In genomic region chr6:96520851-96521115, GRCh38 we compare ENCODE assay signal across 8 cellular contexts. TPM values are rescaled to one million over a fixed set of nuclear protein-coding genes. Genes with fewer than 3 reads are reported as not detected.
DNase-seq lines count a peak whose midpoint lies in the region; ATAC-seq and TF ChIP-seq lines count a peak whose summit lies in the region.

No MANE protein-coding gene starts in this region.

- no peaks in the 10 kb centered on the region for H3K9me3 Mint-ChIP-seq in activated T-cell treated with anti-CD3 and anti-CD28 coated beads, Interleukin-2, amount 50 U/mL, for 4 hours
- no peaks in the 10 kb centered on the region for H3K9me3 Mint-ChIP-seq in activated naive CD8-positive, alpha-beta T cell (ENCODE audit: low read depth)

- peak overlapping the region; percentile 34 for H3K27ac Mint-ChIP-seq in activated naive CD8-positive, alpha-beta T cell

- H3K4me3 ChIP-seq in kidney epithelial cell (ENCODE audit: low read depth, low read length) (peak overlapping the region; percentile 96), tibial nerve (peak overlapping the region; percentile 61 to 94 (median 88))

- H3K9me3 ChIP-seq in tibial nerve = no peaks in the 10 kb centered on the region

- peak overlapping the region; percentile 100 for H3K4me3 Mint-ChIP-seq in activated T-cell treated with anti-CD3 and anti-CD28 coated beads, Interleukin-2, amount 50 U/mL, for 4 hours
- H3K4me3 Mint-ChIP-seq in activated naive CD8-positive, alpha-beta T cell = peak overlapping the region; percentile 98

- no peak for TF ChIP-seq POLR2A in tibial nerve (IDR thresholded peaks at IDR 0.05)

- ATAC-seq in activated T-cell treated with anti-CD3 and anti-CD28 coated beads, Interleukin-2, amount 50 U/mL, for 4 hours = no peak
- no peak for ATAC-seq in HG03354 (IDR thresholded peaks at IDR 0.05; ENCODE audit: poor library complexity, severe bottlenecking, unreplicated experiment)

- peaks cover 21% of the 10 kb centered on the region for H3K4me1 Mint-ChIP-seq in activated T-cell treated with anti-CD3 and anti-CD28 coated beads, Interleukin-2, amount 50 U/mL, for 4 hours (ENCODE audit: low read depth)
- H3K4me1 Mint-ChIP-seq in activated naive CD8-positive, alpha-beta T cell (ENCODE audit: low read depth) = peaks cover 31% of the 10 kb centered on the region

- peaks cover 0 to 34% (median 12%) of the 10 kb centered on the region in 4 donors for H3K4me1 ChIP-seq in tibial nerve

- H3K36me3 Mint-ChIP-seq in activated T-cell treated with anti-CD3 and anti-CD28 coated beads, Interleukin-2, amount 50 U/mL, for 4 hours (ENCODE audit: insufficient read depth) = peaks cover 4% of the 10 kb centered on the region
- H3K36me3 Mint-ChIP-seq in activated naive CD8-positive, alpha-beta T cell = peaks cover 2% of the 10 kb centered on the region

- H3K27me3 Mint-ChIP-seq in activated T-cell treated with anti-CD3 and anti-CD28 coated beads, Interleukin-2, amount 50 U/mL, for 4 hours (ENCODE audit: low read depth) = no peaks in the 10 kb centered on the region
- H3K27me3 Mint-ChIP-seq in activated naive CD8-positive, alpha-beta T cell = no peaks in the 10 kb centered on the region

- no peak for DNase-seq in activated T-cell treated with anti-CD3 and anti-CD28 coated beads, Interleukin-2, amount 50 U/mL, for 4 hours
- no peak for DNase-seq in activated T-cell treated with anti-CD3 and anti-CD28 coated beads for 4 hours
- DNase-seq in kidney epithelial cell (ENCODE audit: low read depth) = no peak
- DNase-seq in tibial nerve (ENCODE audit: low spot score in 2 of 2) = no peak
- DNase-seq in amygdala (lab: John Stamatoyannopoulos, UW) = no peak
- no peak for DNase-seq in iPS-NIHi11 (ENCODE audit: low spot score)

- peak overlapping the region in 2 of 4 donors; percentile 98 to 99 for H3K27ac ChIP-seq in tibial nerve

- TF ChIP-seq EP300 in tibial nerve (IDR thresholded peaks at IDR 0.05) = no peak

- TF ChIP-seq CTCF in kidney epithelial cell (IDR thresholded peaks at IDR 0.05; ENCODE audit: insufficient read depth, low read length, poor library complexity, severe bottlenecking) = no peak
- TF ChIP-seq CTCF in tibial nerve (IDR thresholded peaks at IDR 0.05) = no peak

- H3K36me3 ChIP-seq in kidney epithelial cell (ENCODE audit: control insufficient read depth, insufficient read depth, low read length) (no peaks in the 10 kb centered on the region), tibial nerve (peaks cover 0 to 12% (median 0%) of the 10 kb centered on the region in 3 donors)

- H3K27me3 ChIP-seq in kidney epithelial cell (ENCODE audit: control insufficient read depth, insufficient read depth, low read length) (no peaks in the 10 kb centered on the region), tibial nerve (no peaks in the 10 kb centered on the region)

RNA-seq across cellular contexts. Expression of gene UFL1, which starts 0.8 kb away (rescaled TPM):
- total RNA-seq in activated T-cell treated with anti-CD3 and anti-CD28 coated beads, Interleukin-2, amount 50 U/mL, for 4 hours = 10 to 100 TPM; 16.2 to 16.8 (median 16.5) TPM
- total RNA-seq in kidney epithelial cell (23.8 and 27.5 TPM in 2 replicates), tibial nerve (10 to 100 TPM; 16.5 to 29.7 (median 24.4) TPM)

RNA-seq across cellular contexts. Expression of gene FHL5, which starts 42.1 kb away (rescaled TPM):
- total RNA-seq in activated T-cell treated with anti-CD3 and anti-CD28 coated beads, Interleukin-2, amount 50 U/mL, for 4 hours = not detected
- not detected in 2 replicates for total RNA-seq in kidney epithelial cell
- 10 to 100 TPM; 28.3 to 54.3 (median 39.8) TPM for total RNA-seq in tibial nerve

Comparison
In these comparisons a context has a peak if more than half of its experiments do, and no peak if none do; other contexts are left out.
1. RNA of gene FHL5, which starts 42.1 kb away (total RNA-seq): 28.3 to 54.3 TPM in tibial nerve; not detected in activated T-cell treated with anti-CD3 and anti-CD28 coated beads, Interleukin-2, amount 50 U/mL, for 4 hours and not detected in kidney epithelial cell; every median in the first group is over 10 times any median in the second.